Comparison of ENCODE assay signal across 17 cellular contexts in the genomic region with DNA sequence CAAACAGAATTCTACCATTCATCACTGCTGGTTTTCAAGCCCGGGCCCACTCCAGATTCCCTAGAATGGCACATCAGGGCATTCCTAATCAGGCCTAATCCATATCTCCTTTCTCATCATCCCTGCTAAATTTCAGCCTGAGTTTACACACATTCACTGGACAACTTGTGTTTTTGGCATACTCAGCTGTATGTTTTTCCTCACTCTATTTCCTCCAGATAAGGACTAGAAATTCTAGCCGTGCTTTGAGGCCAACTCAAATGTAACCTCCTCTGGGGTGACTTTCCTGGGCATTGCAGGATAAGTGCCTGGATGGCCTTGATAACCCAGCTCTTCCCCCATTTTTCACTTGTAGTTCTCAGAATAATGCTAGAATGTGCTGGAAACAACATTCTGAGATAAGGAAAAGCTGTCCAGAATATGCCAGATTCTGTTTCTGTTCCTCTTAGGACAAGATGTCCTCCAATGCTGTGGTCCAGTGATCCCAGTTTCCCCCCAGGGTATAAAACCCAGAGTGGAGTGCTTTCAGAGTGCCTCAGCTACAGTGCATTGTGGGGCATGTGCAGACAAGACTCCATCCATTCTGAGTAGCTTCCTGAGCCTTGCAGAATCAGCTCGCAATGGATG.
DNase-seq lines count a peak whose midpoint lies in the region; ATAC-seq and TF ChIP-seq lines count a peak whose summit lies in the region.
"Had no signal": no experiment of that assay in that cellular context is flagged by ENCODE, and none has a peak within 500 bp of the region (broad histone marks: within the 10 kb centered on the region; RNA-seq: fewer than 3 reads in every experiment).

No MANE protein-coding gene starts in this region.

- DNase-seq in UCSD-AML1 (lab: John Stamatoyannopoulos, UW; ENCODE audit: unreplicated experiment) (peak; percentile 35), epithelial cell of prostate (ENCODE audit: low read depth, low spot score) (no peak), right cardiac atrium (peak in 1 of 3 donors; percentile 61), left lung (no peak), DMS53 (lab: John Stamatoyannopoulos, UW) (no peak)
- no peak for DNase-seq in effector CD8-positive, alpha-beta T cell (lab: John Stamatoyannopoulos, UW)
- no peak for DNase-seq in activated CD4-positive, alpha-beta T cell treated with anti-CD3 and anti-CD28 coated beads, Interleukin-2, amount 50 U/mL, for 4 hours
- DNase-seq: CD4-positive, alpha-beta memory T cell; DMS79 treated with DMSO at 0.1 percent for 48 hours; effector memory CD4-positive, alpha-beta T cell; NCI-H1694 treated with DMSO at 0.1 percent for 48 hours; NCI-H446; occipital lobe; SHP77; stimulated activated CD4-positive, alpha-beta T cell treated with anti-CD3 and anti-CD28 coated beads, Interleukin-2, amount 100 ng/mL, for 48 hours had no signal

- peak overlapping the region in 1 of 11 experiments; percentile 12; a peak in 1 of 22 replicates for H3K27ac ChIP-seq in BLaER1 treated with 17β-estradiol and CSF1 and Interleukin-3, amounts not matched to agents 10 nM and 100 nM
- H3K27ac ChIP-seq in epithelial cell of prostate = peak overlapping the region; percentile 79
- no peak overlapping the region for H3K27ac ChIP-seq in right cardiac atrium (ENCODE audit: low read length)
- H3K27ac ChIP-seq in left lung = no peak overlapping the region

- intact Hi-C loops in right cardiac atrium (cut with DNase I) = no loop called here
- intact Hi-C loops in left lung (cut with DNase I) = no loop called here

- ATAC-seq in right cardiac atrium (peak; percentile 89 to 91), left lung (no peak)
- ATAC-seq: activated CD4-positive, CD25-positive, alpha-beta regulatory T cell treated with anti-CD3 and anti-CD28 coated beads, Interleukin-2, amount 50 U/mL, for 24 hours had no signal

- peak overlapping the region in 9 of 11 experiments; percentile 3 to 41 (median 17); a peak in 10 of 22 replicates for H3K4me2 ChIP-seq in BLaER1 treated with 17β-estradiol and CSF1 and Interleukin-3, amounts not matched to agents 10 nM and 100 nM

- WGBS in right cardiac atrium = 41% methylated on average over 3 of the region's 3 CpGs

- peaks cover 0 to 21% (median 14%) of the 10 kb centered on the region in 10 experiments; a peak in 15 of 20 replicates for H3K4me1 ChIP-seq in BLaER1 treated with 17β-estradiol and CSF1 and Interleukin-3, amounts not matched to agents 10 nM and 100 nM
- peaks cover 4% of the 10 kb centered on the region for H3K4me1 ChIP-seq in right cardiac atrium (ENCODE audit: control insufficient read depth, insufficient read depth, low read length)
- H3K4me1 ChIP-seq in left lung = peaks cover 0 to 3% of the 10 kb centered on the region in 2 donors

- peaks cover 5 to 14% (median 9%) of the 10 kb centered on the region in 11 experiments; a peak in 14 of 22 replicates for H3K9me3 ChIP-seq in BLaER1 treated with 17β-estradiol and CSF1 and Interleukin-3, amounts not matched to agents 10 nM and 100 nM (replicated peaks in 1 of 11)
- no peaks in the 10 kb centered on the region for H3K9me3 ChIP-seq in right cardiac atrium (ENCODE audit: control insufficient read depth, low read length)
- H3K9me3 ChIP-seq in left lung = no peaks in the 10 kb centered on the region

- H3K36me3 ChIP-seq in BLaER1 treated with 17β-estradiol and CSF1 and Interleukin-3, amounts not matched to agents 10 nM and 100 nM = no peaks in the 10 kb centered on the region
- no peaks in the 10 kb centered on the region for H3K36me3 ChIP-seq in left lung

- H3K4me3 ChIP-seq in BLaER1 treated with 17β-estradiol and CSF1 and Interleukin-3, amounts not matched to agents 10 nM and 100 nM = no peak overlapping the region
- no peak overlapping the region for H3K4me3 ChIP-seq in right cardiac atrium (ENCODE audit: low read length)
- H3K4me3 ChIP-seq in left lung = no peak overlapping the region

- no peaks in the 10 kb centered on the region for H4K20me1 ChIP-seq in BLaER1 treated with 17β-estradiol and CSF1 and Interleukin-3, amounts not matched to agents 10 nM and 100 nM

- no peak for TF ChIP-seq CTCF in left lung (IDR thresholded peaks at IDR 0.05)

- H3K27me3 ChIP-seq in BLaER1 treated with 17β-estradiol and CSF1 and Interleukin-3, amounts not matched to agents 10 nM and 100 nM = no peaks in the 10 kb centered on the region
- no peaks in the 10 kb centered on the region for H3K27me3 ChIP-seq in right cardiac atrium (ENCODE audit: control insufficient read depth, insufficient read depth)
- no peaks in the 10 kb centered on the region for H3K27me3 ChIP-seq in left lung

- H3K9ac ChIP-seq in BLaER1 treated with 17β-estradiol and CSF1 and Interleukin-3, amounts not matched to agents 10 nM and 100 nM = no peak overlapping the region
